In the genomic region with DNA sequence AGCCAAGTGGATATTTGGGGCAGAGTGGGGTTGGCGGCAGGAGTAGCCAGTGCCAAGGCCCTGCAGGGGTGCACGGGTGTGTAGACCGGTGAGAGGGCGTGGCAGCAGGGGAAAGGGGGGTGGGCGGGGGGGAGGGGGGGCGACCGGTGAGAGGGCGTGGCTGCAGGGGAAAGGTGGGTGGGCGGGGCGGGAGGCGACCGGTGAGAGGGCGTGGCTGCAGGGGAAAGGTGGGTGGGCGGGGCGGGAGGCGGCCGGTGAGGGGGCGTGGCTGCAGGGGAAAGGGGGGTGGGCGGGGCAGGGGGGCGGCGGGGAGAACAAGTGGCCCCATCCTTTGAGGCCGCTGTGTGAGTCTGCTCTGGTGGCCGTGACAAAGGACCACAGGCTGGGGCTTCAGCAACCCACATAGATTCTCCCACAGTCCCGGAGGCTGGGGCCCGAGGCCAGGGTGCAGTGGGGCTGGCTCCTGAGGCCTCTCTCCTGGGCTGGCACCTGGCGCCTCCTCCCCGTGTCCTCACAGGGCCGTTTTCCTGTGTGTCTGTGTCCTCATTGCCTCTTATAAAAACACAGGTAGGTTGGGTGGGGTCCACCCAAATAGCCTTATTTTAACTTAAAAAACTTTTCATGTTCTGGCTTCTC, we compare ENCODE assay signal across 20 cellular contexts. TPM values are rescaled to one million over a fixed set of nuclear protein-coding genes. Genes with fewer than 3 reads are reported as not detected.
DNase-seq lines count a peak whose midpoint lies in the region; ATAC-seq, FAIRE-seq and TF ChIP-seq lines count a peak whose summit lies in the region.
"Had no signal": no experiment of that assay in that cellular context is flagged by ENCODE, and none has a peak within 500 bp of the region (broad histone marks: within the 10 kb centered on the region; RNA-seq: fewer than 3 reads in every experiment).

No MANE protein-coding gene starts in this region.

- no peak overlapping the region for H2AFZ ChIP-seq in HepG2 (ENCODE audit: low read length)

- H3K4me3 ChIP-seq in HUES6 (ENCODE audit: low read depth, low read length) (peak overlapping the region; percentile 45), RWPE2 (ENCODE audit: severe bottlenecking) (no peak overlapping the region), HepG2 (replicated peaks in 1 of 3; ENCODE audit: insufficient read depth in 1 of 3, low read depth in 2 of 3, low read length in 3 of 3) (peak overlapping the region in 2 of 3 experiments; percentile 22 to 48; a peak in 4 of 6 replicates)
- H3K4me3 ChIP-seq: A549, prostate gland had no signal

- H3K36me3 Mint-ChIP-seq in activated T-helper 2 cell treated with anti-CD3 and anti-CD28 coated beads, Interferon-gamma antibody, Interleukin-2, Interleukin-4, amounts not matched to agents 10 μg/mL and 5 μg/mL and 100 μg/mL, durations not matched to agents 14 hours and 24 hours and 36 hours (ENCODE audit: low read depth) = no peaks in the 10 kb centered on the region

- H3K9me3 Mint-ChIP-seq in activated T-helper 2 cell treated with anti-CD3 and anti-CD28 coated beads, Interferon-gamma antibody, Interleukin-2, Interleukin-4, amounts not matched to agents 10 μg/mL and 5 μg/mL and 100 μg/mL, durations not matched to agents 14 hours and 24 hours and 36 hours = peaks cover 7% of the 10 kb centered on the region
- H3K9me3 Mint-ChIP-seq: stimulated activated naive CD8-positive, alpha-beta T cell treated with anti-CD3 and anti-CD28 coated beads, Interleukin-15, Interleukin-2, amounts not matched to agents 100 ng/mL and 50 ng/mL, for 24 hours had no signal

- 7% methylated on average over 13 of the region's 28 CpGs for WGBS in HepG2 (ENCODE audit: low lambda C conversion rate)

- no TSS peak for BruUV-seq in HepG2 (replicated peaks; lab: Mats Ljungman, UMichigan)

- in situ Hi-C loops in HepG2 (cut with HindIII; ENCODE audit: extremely low pct_ligation_motif_present, low pct_unique_long_range_greater_than_20kb) = no loop called here

- ATAC-seq in RWPE2 (ENCODE audit: low read depth) = no peak
- ATAC-seq in HepG2 = no peak
- ATAC-seq: A549; activated naive CD8-positive, alpha-beta T cell treated with anti-CD3 and anti-CD28 coated beads, Interleukin-2, amount 50 U/mL, for 24 hours had no signal

- H3K9ac ChIP-seq in HUES6 (ENCODE audit: low read length) (no peak overlapping the region), HepG2 (ENCODE audit: insufficient read depth, low read depth, low read length) (no peak overlapping the region)
- H3K9ac ChIP-seq: KMS-11 had no signal

- no peak overlapping the region for H3K27ac Mint-ChIP-seq in activated T-helper 2 cell treated with anti-CD3 and anti-CD28 coated beads, Interferon-gamma antibody, Interleukin-2, Interleukin-4, amounts not matched to agents 10 μg/mL and 5 μg/mL and 100 μg/mL, durations not matched to agents 14 hours and 24 hours and 36 hours
- H3K27ac Mint-ChIP-seq: activated naive CD8-positive, alpha-beta T cell treated with anti-CD3 and anti-CD28 coated beads, Interleukin-2, amount 50 U/mL, for 24 hours; stimulated activated naive CD8-positive, alpha-beta T cell treated with anti-CD3 and anti-CD28 coated beads, Interleukin-15, Interleukin-2, amounts not matched to agents 100 ng/mL and 50 ng/mL, for 24 hours had no signal

- no peaks in the 10 kb centered on the region for H3K79me2 ChIP-seq in HepG2 (ENCODE audit: insufficient read depth, low read length)

- no peak for FAIRE-seq in HepG2 (lab: Jason Lieb, UNC)
- FAIRE-seq: A549, GM12891 had no signal

- H3K4me3 Mint-ChIP-seq in activated T-helper 2 cell treated with anti-CD3 and anti-CD28 coated beads, Interferon-gamma antibody, Interleukin-2, Interleukin-4, amounts not matched to agents 10 μg/mL and 5 μg/mL and 100 μg/mL, durations not matched to agents 14 hours and 24 hours and 36 hours (ENCODE audit: low read depth) = no peak overlapping the region
- H3K4me3 Mint-ChIP-seq: activated naive CD8-positive, alpha-beta T cell treated with anti-CD3 and anti-CD28 coated beads, Interleukin-2, amount 50 U/mL, for 24 hours; stimulated activated naive CD8-positive, alpha-beta T cell treated with anti-CD3 and anti-CD28 coated beads, Interleukin-15, Interleukin-2, amounts not matched to agents 100 ng/mL and 50 ng/mL, for 24 hours; T-helper 2 cell treated with Interferon-gamma antibody and Interleukin-4, amounts not matched to agents 5 μg/mL and 100 μg/mL, for 36 hours had no signal

- TF ChIP-seq CTCF in RWPE2 (IDR thresholded peaks at IDR 0.05; ENCODE audit: poor library complexity, severe bottlenecking) (no peak), HepG2 (CRISPR knock-in tag; IDR thresholded peaks at IDR 0.05) (no peak)

- H3K36me3 ChIP-seq in HUES6 (ENCODE audit: control insufficient read depth, insufficient read depth, low read length) (no peaks in the 10 kb centered on the region), RWPE2 (ENCODE audit: low read depth) (no peaks in the 10 kb centered on the region), HepG2 (replicated peaks in 1 of 2; ENCODE audit: control insufficient read depth in 1 of 2, insufficient read depth in 2 of 2, low read length in 2 of 2) (no peaks in the 10 kb centered on the region)
- H3K36me3 ChIP-seq: prostate gland had no signal

- H3K9me3 ChIP-seq in HUES6 (ENCODE audit: control insufficient read depth, insufficient read depth, low read depth, low read length) (no peaks in the 10 kb centered on the region; the same call in 1 of the 2 replicates), RWPE2 (ENCODE audit: severe bottlenecking) (no peaks in the 10 kb centered on the region), HepG2 (ENCODE audit: low read length) (no peaks in the 10 kb centered on the region)
- H3K9me3 ChIP-seq: A549, prostate gland had no signal

- no peaks in the 10 kb centered on the region for H3K27me3 Mint-ChIP-seq in activated T-helper 2 cell treated with anti-CD3 and anti-CD28 coated beads, Interferon-gamma antibody, Interleukin-2, Interleukin-4, amounts not matched to agents 10 μg/mL and 5 μg/mL and 100 μg/mL, durations not matched to agents 14 hours and 24 hours and 36 hours (ENCODE audit: low read depth)
- H3K27me3 Mint-ChIP-seq: activated naive CD8-positive, alpha-beta T cell treated with anti-CD3 and anti-CD28 coated beads, Interleukin-2, amount 50 U/mL, for 24 hours; stimulated activated naive CD8-positive, alpha-beta T cell treated with anti-CD3 and anti-CD28 coated beads, Interleukin-15, Interleukin-2, amounts not matched to agents 100 ng/mL and 50 ng/mL, for 24 hours had no signal

- H3K27me3 ChIP-seq in HUES6 (ENCODE audit: control insufficient read depth, insufficient read depth, low read length) = no peaks in the 10 kb centered on the region
- no peaks in the 10 kb centered on the region for H3K27me3 ChIP-seq in RWPE2 (ENCODE audit: insufficient read depth, poor library complexity, severe bottlenecking)
- H3K27me3 ChIP-seq in HepG2 (ENCODE audit: control insufficient read depth in 1 of 2, insufficient read depth in 2 of 2, low read length in 2 of 2) = peaks cover 3 to 11% of the 10 kb centered on the region in 2 experiments; a peak in 4 of 5 replicates

- intact Hi-C loops in HepG2 (cut with micrococcal nuclease; ENCODE audit: unreplicated experiment) = loop anchor here (10.0 kb wide), 1 partner anchor 100 kb away; no protein-coding TSS in a partner anchor
- intact Hi-C loops in activated T-helper 2 cell treated with anti-CD3 and anti-CD28 coated beads, Interferon-gamma antibody, Interleukin-2, Interleukin-4, amounts not matched to agents 10 μg/mL and 5 μg/mL and 100 μg/mL, durations not matched to agents 14 hours and 24 hours and 36 hours (cut with micrococcal nuclease) = no loop called here

- DNase-seq in NCI-H1417 (lab: John Stamatoyannopoulos, UW) (peak; percentile 19 to 34 (median 27)), NCI-H1417 treated with DMSO at 0.1 percent for 48 hours (lab: John Stamatoyannopoulos, UW) (no peak), RWPE2 (ENCODE audit: low spot score) (peak; percentile 54), HepG2 (ENCODE audit: low spot score) (no peak), anterior cingulate cortex (lab: John Stamatoyannopoulos, UW) (no peak), NCI-H1092 (lab: John Stamatoyannopoulos, UW) (no peak)
- DNase-seq in activated T-helper 2 cell treated with anti-CD3 and anti-CD28 coated beads, Interferon-gamma antibody, Interleukin-2, Interleukin-4, amounts not matched to agents 10 μg/mL and 5 μg/mL and 100 μg/mL, durations not matched to agents 14 hours and 24 hours and 36 hours (ENCODE audit: low spot score) = no peak
- DNase-seq: activated CD4-positive, alpha-beta T cell treated with anti-CD3 and anti-CD28 coated beads for 48 hours; activated naive CD8-positive, alpha-beta T cell treated with anti-CD3 and anti-CD28 coated beads, Interleukin-2, amount 50 U/mL, for 24 hours; effector CD4-positive, alpha-beta T cell; naive B cell; NCI-H1694; SHP77 treated with DMSO at 0.1 percent for 48 hours had no signal

- TF ChIP-seq POLR2A in HepG2 (IDR thresholded peaks at IDR 0.05; ENCODE audit: insufficient read depth in 1 of 2, low read depth in 2 of 2, low read length in 2 of 2) = no peak

- peaks cover 38% of the 10 kb centered on the region for H3K4me1 ChIP-seq in HUES6 (ENCODE audit: control insufficient read depth, insufficient read depth, low read length)
- peaks cover 15% of the 10 kb centered on the region for H3K4me1 ChIP-seq in RWPE2 (ENCODE audit: insufficient read depth, poor library complexity, severe bottlenecking)
- peaks cover 64% of the 10 kb centered on the region for H3K4me1 ChIP-seq in HepG2 (ENCODE audit: insufficient read depth, low read length)

- CTCF ChIA-PET in HepG2 (lab: Yijun Ruan, JAX; ENCODE audit: low intra/inter-chr PET ratio, low total read pairs) = no interaction called here

- TF ChIP-seq RAD21 in HepG2 (CRISPR knock-in tag; IDR thresholded peaks at IDR 0.05) = no peak

- POLR2A ChIA-PET in HepG2 (lab: Yijun Ruan, JAX) = no interaction called here

- peak overlapping the region; percentile 60 for H3K4me2 ChIP-seq in HepG2 (ENCODE audit: low read depth, low read length)
- H3K4me2 ChIP-seq: A549, KMS-11 had no signal

- TF ChIP-seq EP300 in HepG2 (IDR thresholded peaks at IDR 0.05; ENCODE audit: low read depth in 2 of 2, low read length in 2 of 2) (no peak), HepG2 (CRISPR knock-in tag; IDR thresholded peaks at IDR 0.05; ENCODE audit: borderline replicate concordance) (no peak)

- no peaks in the 10 kb centered on the region for H4K20me1 ChIP-seq in HepG2 (ENCODE audit: insufficient read depth, low read length)

- H3K4me1 Mint-ChIP-seq in activated T-helper 2 cell treated with anti-CD3 and anti-CD28 coated beads, Interferon-gamma antibody, Interleukin-2, Interleukin-4, amounts not matched to agents 10 μg/mL and 5 μg/mL and 100 μg/mL, durations not matched to agents 14 hours and 24 hours and 36 hours (ENCODE audit: low read depth) = peaks cover 11% of the 10 kb centered on the region

- H3K27ac ChIP-seq in HUES6 (ENCODE audit: low read depth, low read length) = no peak overlapping the region
- no peak overlapping the region for H3K27ac ChIP-seq in RWPE2 (ENCODE audit: poor library complexity, severe bottlenecking)
- no peak overlapping the region for H3K27ac ChIP-seq in HepG2 (ENCODE audit: extremely low read length, insufficient read depth, low read length)
- H3K27ac ChIP-seq: A549, KMS-11, prostate gland had no signal

RNA-seq across cellular contexts. Expression of a gene that starts 25.8 kb away (rescaled TPM):
- total RNA-seq in HepG2 (2016; rRNA removed; fragmentation: Illumina TruSeq; extraction: Trizol) = 24.6 and 35.1 TPM in 2 replicates
- 16.9 and 17.1 TPM in 2 replicates for total RNA-seq in HepG2 (2016; cell fraction: cytosol; rRNA removed; fragmentation: Illumina TruSeq; extraction: Trizol; ENCODE audit: low read depth)
- total RNA-seq in HepG2 (2016; cell fraction: insoluble cytoplasmic fraction; rRNA removed; fragmentation: Illumina TruSeq; extraction: Trizol) = 24.1 and 32.9 TPM in 2 replicates
- 10.3 and 11.2 TPM in 2 replicates for total RNA-seq in HepG2 (2016; cell fraction: membrane; rRNA removed; fragmentation: Illumina TruSeq; extraction: Trizol)
- 29.9 and 34.8 TPM in 2 replicates for total RNA-seq in HepG2 (2016; cell fraction: nucleus; rRNA removed; fragmentation: Illumina TruSeq; extraction: Trizol)
- polyA plus RNA-seq in HepG2 (2011; rRNA removed) = 20.1 and 22.2 TPM in 2 replicates
- polyA plus RNA-seq in HepG2 (2011; cell fraction: cytosol; rRNA removed) = 11.2 and 11.3 TPM in 2 replicates
- 110 and 114 TPM in 2 replicates for polyA plus RNA-seq in HepG2 (2011; cell fraction: nucleus; rRNA removed)
- polyA plus RNA-seq in HepG2 (2012) = 22.7 and 27.0 TPM in 2 replicates
- 3.0 and 3.7 TPM in 2 replicates for polyA plus RNA-seq in HepG2 (2016; cell fraction: cytosol; fragmentation: Illumina TruSeq; extraction: Trizol; ENCODE audit: low read depth)
- 25.7 and 32.8 TPM in 2 replicates for polyA plus RNA-seq in HepG2 (2016; cell fraction: insoluble cytoplasmic fraction; fragmentation: Illumina TruSeq; extraction: Trizol; ENCODE audit: low read depth)
- 4.3 and 6.1 TPM in 2 replicates for polyA plus RNA-seq in HepG2 (2016; cell fraction: membrane; fragmentation: Illumina TruSeq; extraction: Trizol; ENCODE audit: low read depth)
- 70.6 and 74.1 TPM in 2 replicates for polyA plus RNA-seq in HepG2 (2016; cell fraction: nucleus; fragmentation: Illumina TruSeq; extraction: Trizol; ENCODE audit: insufficient read depth, low read depth)
- polyA minus RNA-seq in HepG2 (2011; rRNA and poly(A)+ RNA removed; ENCODE audit: low replicate concordance) = 9.8 and 26.9 TPM in 2 replicates
- 5.9 and 9.7 TPM in 2 replicates for polyA minus RNA-seq in HepG2 (2011; cell fraction: cytosol; rRNA and poly(A)+ RNA removed)
- 27.0 and 37.2 TPM in 2 replicates for polyA minus RNA-seq in HepG2 (2011; cell fraction: nucleus; rRNA and poly(A)+ RNA removed)
- total RNA-seq in activated T-helper 2 cell treated with anti-CD3 and anti-CD28 coated beads, Interferon-gamma antibody, Interleukin-2, Interleukin-4, amounts not matched to agents 10 μg/mL and 5 μg/mL and 100 μg/mL, durations not matched to agents 14 hours and 24 hours and 36 hours = 67.1 and 71.7 TPM in 2 replicates

RNA-seq across cellular contexts. Expression of a gene that starts 39.1 kb away (rescaled TPM):
- 11.7 and 15.8 TPM in 2 replicates for total RNA-seq in HepG2 (2016; rRNA removed; fragmentation: Illumina TruSeq; extraction: Trizol)
- 8.0 and 9.1 TPM in 2 replicates for total RNA-seq in HepG2 (2016; cell fraction: cytosol; rRNA removed; fragmentation: Illumina TruSeq; extraction: Trizol; ENCODE audit: low read depth)
- total RNA-seq in HepG2 (2016; cell fraction: insoluble cytoplasmic fraction; rRNA removed; fragmentation: Illumina TruSeq; extraction: Trizol) = 11.9 and 14.9 TPM in 2 replicates
- 9.8 and 11.8 TPM in 2 replicates for total RNA-seq in HepG2 (2016; cell fraction: membrane; rRNA removed; fragmentation: Illumina TruSeq; extraction: Trizol)
- 6.6 and 7.1 TPM in 2 replicates for total RNA-seq in HepG2 (2016; cell fraction: nucleus; rRNA removed; fragmentation: Illumina TruSeq; extraction: Trizol)
- polyA plus RNA-seq in HepG2 (2011; rRNA removed) = 94.1 and 110 TPM in 2 replicates
- 129 and 137 TPM in 2 replicates for polyA plus RNA-seq in HepG2 (2011; cell fraction: cytosol; rRNA removed)
- polyA plus RNA-seq in HepG2 (2011; cell fraction: nucleus; rRNA removed) = 53.4 and 59.2 TPM in 2 replicates
- 58.7 and 69.9 TPM in 2 replicates for polyA plus RNA-seq in HepG2 (2012)
- 34.3 and 43.0 TPM in 2 replicates for polyA plus RNA-seq in HepG2 (2016; cell fraction: cytosol; fragmentation: Illumina TruSeq; extraction: Trizol; ENCODE audit: low read depth)
- polyA plus RNA-seq in HepG2 (2016; cell fraction: insoluble cytoplasmic fraction; fragmentation: Illumina TruSeq; extraction: Trizol; ENCODE audit: low read depth) = 53.0 and 57.2 TPM in 2 replicates
- 32.8 and 40.2 TPM in 2 replicates for polyA plus RNA-seq in HepG2 (2016; cell fraction: membrane; fragmentation: Illumina TruSeq; extraction: Trizol; ENCODE audit: low read depth)
- 34.9 and 36.2 TPM in 2 replicates for polyA plus RNA-seq in HepG2 (2016; cell fraction: nucleus; fragmentation: Illumina TruSeq; extraction: Trizol; ENCODE audit: insufficient read depth, low read depth)
- 37.2 and 51.7 TPM in 2 replicates for polyA minus RNA-seq in HepG2 (2011; rRNA and poly(A)+ RNA removed; ENCODE audit: low replicate concordance)
- 24.0 and 25.6 TPM in 2 replicates for polyA minus RNA-seq in HepG2 (2011; cell fraction: cytosol; rRNA and poly(A)+ RNA removed)
- polyA minus RNA-seq in HepG2 (2011; cell fraction: nucleus; rRNA and poly(A)+ RNA removed) = 9.0 and 15.4 TPM in 2 replicates
- 55.8 TPM in 2 replicates for total RNA-seq in activated T-helper 2 cell treated with anti-CD3 and anti-CD28 coated beads, Interferon-gamma antibody, Interleukin-2, Interleukin-4, amounts not matched to agents 10 μg/mL and 5 μg/mL and 100 μg/mL, durations not matched to agents 14 hours and 24 hours and 36 hours

RNA-seq across cellular contexts. Expression of a gene that starts 49.8 kb away (rescaled TPM):
- 46.8 and 54.4 TPM in 2 replicates for total RNA-seq in HepG2 (2016; rRNA removed; fragmentation: Illumina TruSeq; extraction: Trizol)
- total RNA-seq in HepG2 (2016; cell fraction: cytosol; rRNA removed; fragmentation: Illumina TruSeq; extraction: Trizol; ENCODE audit: low read depth) = 14.8 and 16.1 TPM in 2 replicates
- 41.2 and 56.0 TPM in 2 replicates for total RNA-seq in HepG2 (2016; cell fraction: insoluble cytoplasmic fraction; rRNA removed; fragmentation: Illumina TruSeq; extraction: Trizol)
- 53.6 and 57.0 TPM in 2 replicates for total RNA-seq in HepG2 (2016; cell fraction: membrane; rRNA removed; fragmentation: Illumina TruSeq; extraction: Trizol)
- 49.6 and 56.0 TPM in 2 replicates for total RNA-seq in HepG2 (2016; cell fraction: nucleus; rRNA removed; fragmentation: Illumina TruSeq; extraction: Trizol)
- 32.2 and 40.5 TPM in 2 replicates for polyA plus RNA-seq in HepG2 (2011; rRNA removed)
- polyA plus RNA-seq in HepG2 (2011; cell fraction: cytosol; rRNA removed) = 34.8 and 46.1 TPM in 2 replicates
- polyA plus RNA-seq in HepG2 (2011; cell fraction: nucleus; rRNA removed) = 58.5 and 63.8 TPM in 2 replicates
- polyA plus RNA-seq in HepG2 (2012) = 30.3 and 31.7 TPM in 2 replicates
- 19.7 and 23.3 TPM in 2 replicates for polyA plus RNA-seq in HepG2 (2016; cell fraction: cytosol; fragmentation: Illumina TruSeq; extraction: Trizol; ENCODE audit: low read depth)
- polyA plus RNA-seq in HepG2 (2016; cell fraction: insoluble cytoplasmic fraction; fragmentation: Illumina TruSeq; extraction: Trizol; ENCODE audit: low read depth) = 37.4 and 44.0 TPM in 2 replicates
- 43.7 and 47.5 TPM in 2 replicates for polyA plus RNA-seq in HepG2 (2016; cell fraction: membrane; fragmentation: Illumina TruSeq; extraction: Trizol; ENCODE audit: low read depth)
- polyA plus RNA-seq in HepG2 (2016; cell fraction: nucleus; fragmentation: Illumina TruSeq; extraction: Trizol; ENCODE audit: insufficient read depth, low read depth) = 78.1 and 78.9 TPM in 2 replicates
- polyA minus RNA-seq in HepG2 (2011; rRNA and poly(A)+ RNA removed; ENCODE audit: low replicate concordance) = 56.4 and 145 TPM in 2 replicates
- 41.5 and 50.9 TPM in 2 replicates for polyA minus RNA-seq in HepG2 (2011; cell fraction: cytosol; rRNA and poly(A)+ RNA removed)
- 28.1 and 33.7 TPM in 2 replicates for polyA minus RNA-seq in HepG2 (2011; cell fraction: nucleus; rRNA and poly(A)+ RNA removed)
- 126 and 134 TPM in 2 replicates for total RNA-seq in activated T-helper 2 cell treated with anti-CD3 and anti-CD28 coated beads, Interferon-gamma antibody, Interleukin-2, Interleukin-4, amounts not matched to agents 10 μg/mL and 5 μg/mL and 100 μg/mL, durations not matched to agents 14 hours and 24 hours and 36 hours

Comparison
In these comparisons a context has a peak if more than half of its experiments do, and no peak if none do; other contexts are left out.
1. DNase-seq: peak in NCI-H1417 (3 of 3) and RWPE2 (single experiment); none in NCI-H1417 treated with DMSO at 0.1 percent for 48 hours (single experiment), HepG2 (single experiment), activated T-helper 2 cell treated with anti-CD3 and anti-CD28 coated beads, Interferon-gamma antibody, Interleukin-2, Interleukin-4, amounts not matched to agents 10 μg/mL and 5 μg/mL and 100 μg/mL, durations not matched to agents 14 hours and 24 hours and 36 hours (single experiment), anterior cingulate cortex (0 of 58) and NCI-H1092 (single experiment).